Comparison of ENCODE assay signal across 18 cellular contexts in genomic region chr3:71515640-71516383, GRCh38.
DNase-seq lines count a peak whose midpoint lies in the region; ATAC-seq and TF ChIP-seq lines count a peak whose summit lies in the region.
"Had no signal": no experiment of that assay in that cellular context is flagged by ENCODE, and none has a peak within 500 bp of the region (broad histone marks: within the 10 kb centered on the region; RNA-seq: fewer than 3 reads in every experiment).

No MANE protein-coding gene starts in this region.

- intact Hi-C loops in heart left ventricle (cut with DNase I) = loop anchor here in 1 of 10 donors (10.0 kb wide), 1 partner anchor 59 kb away; no protein-coding TSS in a partner anchor
- intact Hi-C loops in PC-3 (cut with micrococcal nuclease) = no loop called here

- H2AFZ ChIP-seq in PC-3 (ENCODE audit: low read length) = no peak overlapping the region

- 63 to 69% (median 67%) methylated on average over 11 of the region's 11 CpGs for WGBS in heart left ventricle, 4 donors

- no peaks in the 10 kb centered on the region for H3F3A ChIP-seq in PC-3 (ENCODE audit: low read length, unreplicated experiment)

- H3K4me3 Mint-ChIP-seq in nephron = no peak overlapping the region
- H3K4me3 Mint-ChIP-seq: activated CD8-positive, alpha-beta T cell treated with anti-CD3 and anti-CD28 coated beads, Interleukin-2, amount 10 ng/mL, durations not matched to agents 7 days and 5 days; activated T-helper 1 cell treated with anti-CD3 and anti-CD28 coated beads, Interleukin-12 subunit alpha, Interleukin-12 subunit beta, Interleukin-2, Interleukin-4 antibody, amounts not matched to agents 30 ng/mL and 10 ng/mL and 1 ng/mL, durations not matched to agents 14 hours and 24 hours and 36 hours; CD4-positive, CD25-positive, alpha-beta regulatory T cell; effector memory CD8-positive, alpha-beta T cell had no signal

- H3K4me1 ChIP-seq in heart left ventricle = peaks cover 0 to 38% (median 7%) of the 10 kb centered on the region in 12 donors
- peaks cover 0 to 6% of the 10 kb centered on the region in 2 donors for H3K4me1 ChIP-seq in right atrium auricular region
- H3K4me1 ChIP-seq in PC-3 (ENCODE audit: insufficient read depth, low read length) = peaks cover 13% of the 10 kb centered on the region

- peak overlapping the region in 2 of 3 experiments; percentile 35 to 42 for H3K27ac Mint-ChIP-seq in nephron
- H3K27ac Mint-ChIP-seq: activated CD8-positive, alpha-beta T cell treated with anti-CD3 and anti-CD28 coated beads, Interleukin-2, amount 10 ng/mL, durations not matched to agents 7 days and 5 days; activated T-helper 1 cell treated with anti-CD3 and anti-CD28 coated beads, Interleukin-12 subunit alpha, Interleukin-12 subunit beta, Interleukin-2, Interleukin-4 antibody, amounts not matched to agents 30 ng/mL and 10 ng/mL and 1 ng/mL, durations not matched to agents 14 hours and 24 hours and 36 hours; effector memory CD8-positive, alpha-beta T cell had no signal

- H3K4me2 ChIP-seq in PC-3 (ENCODE audit: low read length) = no peak overlapping the region

- peaks cover 42% of the 10 kb centered on the region for H3K4me1 Mint-ChIP-seq in nephron

- CTCF ChIA-PET in PC-3 (lab: Charles Lee) = no interaction called here

- no peak for TF ChIP-seq POLR2A in heart left ventricle (IDR thresholded peaks at IDR 0.05)

- POLR2A ChIA-PET in PC-3 (lab: Charles Lee; ENCODE audit: unreplicated experiment) = no interaction called here

- no peaks in the 10 kb centered on the region for H3K27me3 Mint-ChIP-seq in nephron (ENCODE audit: low read depth)
- H3K27me3 Mint-ChIP-seq: CD4-positive, CD25-positive, alpha-beta regulatory T cell; effector memory CD8-positive, alpha-beta T cell had no signal

- H3K79me2 ChIP-seq in PC-3 (ENCODE audit: low read length) = no peaks in the 10 kb centered on the region

- peaks cover 0 to 4% (median 0%) of the 10 kb centered on the region in 12 donors for H3K9me3 ChIP-seq in heart left ventricle
- no peaks in the 10 kb centered on the region for H3K9me3 ChIP-seq in right atrium auricular region
- no peaks in the 10 kb centered on the region for H3K9me3 ChIP-seq in PC-3 (ENCODE audit: low read length)

- H3K36me3 ChIP-seq in heart left ventricle (no peaks in the 10 kb centered on the region), right atrium auricular region (no peaks in the 10 kb centered on the region), PC-3 (ENCODE audit: low read depth, low read length) (no peaks in the 10 kb centered on the region)

- H3K9ac ChIP-seq in PC-3 (ENCODE audit: low read length) = no peak overlapping the region

- no peaks in the 10 kb centered on the region for H4K20me1 ChIP-seq in PC-3 (ENCODE audit: low read length)

- H3K36me3 Mint-ChIP-seq in nephron (ENCODE audit: low read depth) = no peaks in the 10 kb centered on the region

- no peaks in the 10 kb centered on the region for H3K9me2 ChIP-seq in PC-3 (replicated peaks; ENCODE audit: low read length)

- TF ChIP-seq CTCF in heart left ventricle (IDR thresholded peaks at IDR 0.05) (no peak), right atrium auricular region (IDR thresholded peaks at IDR 0.05) (no peak), nephron (IDR thresholded peaks at IDR 0.05; ENCODE audit: unreplicated experiment in 3 of 3) (no peak), PC-3 (conservative IDR thresholded peaks at IDR 0.05; ENCODE audit: low read depth, low read length) (no peak)

- BruUV-seq in PC-3 (replicated peaks; lab: Mats Ljungman, UMichigan) = no TSS peak

- no peak for DNase-seq in heart left ventricle
- no peak for DNase-seq in right atrium auricular region (ENCODE audit: low spot score)
- DNase-seq in glomerular endothelial cell (ENCODE audit: extremely low read depth, low read depth, low spot score) = peak; percentile 56
- no peak for DNase-seq in NCI-H1105 treated with DMSO at 0.1 percent for 48 hours (lab: John Stamatoyannopoulos, UW)
- DNase-seq in PC-3 = no peak
- DNase-seq: activated CD8-positive, alpha-beta T cell treated with anti-CD3 and anti-CD28 coated beads, Interleukin-2, amount 10 ng/mL, durations not matched to agents 7 days and 5 days; caudate nucleus; CD4-positive, CD25-positive, alpha-beta regulatory T cell; DMS53; effector memory CD8-positive, alpha-beta T cell; MV-4-11; NCI-H526; stimulated activated CD4-positive, alpha-beta T cell treated with anti-CD3 and anti-CD28 coated beads, Interleukin-4, amount 100 ng/mL, for 4 hours had no signal

- ATAC-seq in heart left ventricle (peak in 3 of 4 donors; percentile 39 to 78 (median 51)), GM18511 (IDR thresholded peaks at IDR 0.05; ENCODE audit: unreplicated experiment) (no peak), HG03520 (IDR thresholded peaks at IDR 0.05; ENCODE audit: unreplicated experiment) (no peak), PC-3 (no peak)
- ATAC-seq: activated CD8-positive, alpha-beta T cell treated with anti-CD3 and anti-CD28 coated beads, Interleukin-2, amount 10 ng/mL, durations not matched to agents 7 days and 5 days; effector memory CD8-positive, alpha-beta T cell had no signal

- H3K4me3 ChIP-seq in heart left ventricle (peak overlapping the region in 1 of 12 donors; percentile 3), right atrium auricular region (no peak overlapping the region), PC-3 (ENCODE audit: low read length) (no peak overlapping the region)

- peak overlapping the region in 4 of 12 donors; percentile 0 to 60 (median 30) for H3K27ac ChIP-seq in heart left ventricle
- H3K27ac ChIP-seq in right atrium auricular region = no peak overlapping the region
- no peak overlapping the region for H3K27ac ChIP-seq in PC-3 (ENCODE audit: low read length)
- H3K27ac ChIP-seq: VCaP had no signal

- H3K9me3 Mint-ChIP-seq in nephron = no peaks in the 10 kb centered on the region
- H3K9me3 Mint-ChIP-seq: activated T-helper 1 cell treated with anti-CD3 and anti-CD28 coated beads, Interleukin-12 subunit alpha, Interleukin-12 subunit beta, Interleukin-2, Interleukin-4 antibody, amounts not matched to agents 30 ng/mL and 10 ng/mL and 1 ng/mL, durations not matched to agents 14 hours and 24 hours and 36 hours; CD4-positive, CD25-positive, alpha-beta regulatory T cell; effector memory CD8-positive, alpha-beta T cell had no signal

- H3K27me3 ChIP-seq in heart left ventricle (no peaks in the 10 kb centered on the region), right atrium auricular region (no peaks in the 10 kb centered on the region), PC-3 (ENCODE audit: low read length) (no peaks in the 10 kb centered on the region)

Comparison
In these comparisons a context has a peak if more than half of its experiments do, and no peak if none do; other contexts are left out.
1. ATAC-seq: peak in heart left ventricle (3 of 4); none in GM18511 (single experiment), HG03520 (single experiment) and PC-3 (single experiment).